10 cellular contexts compared by ENCODE assay signal in the genomic region with DNA sequence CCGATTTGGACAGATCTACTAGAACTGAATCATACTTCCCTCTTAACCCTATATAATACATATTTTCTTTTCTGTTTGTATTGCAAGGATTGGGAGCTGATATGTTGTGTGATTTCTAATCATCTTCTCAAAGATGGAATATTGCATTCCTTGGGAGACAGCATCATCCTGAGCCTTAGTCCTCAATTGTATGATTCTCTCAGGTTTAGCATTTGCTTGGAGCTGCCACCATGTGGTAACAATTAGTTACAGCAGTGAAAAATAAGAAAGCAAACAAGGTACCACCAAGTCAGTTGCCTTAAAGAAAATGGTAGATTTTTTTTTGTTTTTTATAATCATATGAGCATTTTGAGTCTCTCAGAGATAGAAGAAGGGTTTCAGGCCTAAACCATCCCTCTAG. TPM values are rescaled to one million over a fixed set of nuclear protein-coding genes. Genes with fewer than 3 reads are reported as not detected.
A peak's percentile ranks its signal among the peaks of the same experiment; 100 is the strongest.
DNase-seq lines count a peak whose midpoint lies in the region; ATAC-seq, FAIRE-seq and TF ChIP-seq lines count a peak whose summit lies in the region.
"Had no signal": no experiment of that assay in that cellular context is flagged by ENCODE, and none has a peak within 500 bp of the region (broad histone marks: within the 10 kb centered on the region; RNA-seq: fewer than 3 reads in every experiment).

No MANE protein-coding gene starts in this region.

- ATAC-seq in GM23338 (no peak; the same call in 2 of the 3 replicates), WTC11 (peak; percentile 53; the same call in 1 of the 2 replicates), esophagus mucosa (no peak), HG02981 (IDR thresholded peaks at IDR 0.05; ENCODE audit: unreplicated experiment) (no peak)

- CTCF ChIA-PET in WTC11 (lab: Charles Lee) (interaction anchor here (0.6 to 2.4 kb wide), 9 partner anchors 10 to 1009 kb away, joined by 3 to 22 read pairs (median 4); a partner anchor contains a TSS), Calu3 (lab: Charles Lee) (no interaction called here)

- H3F3A ChIP-seq in GM23338 (replicated peaks; ENCODE audit: low read depth), result no peaks in the 10 kb centered on the region

- no peak overlapping the region for H3K27ac ChIP-seq in GM23338 (ENCODE audit: low read depth)

- H3K27ac Mint-ChIP-seq in GM23338 (no peak overlapping the region), WTC11 (no peak overlapping the region), Calu3 (ENCODE audit: unreplicated experiment) (no peak overlapping the region)

- H3K4me1 Mint-ChIP-seq in GM23338 (no peaks in the 10 kb centered on the region), WTC11 (no peaks in the 10 kb centered on the region), Calu3 (ENCODE audit: low read depth, unreplicated experiment) (peaks cover 3% of the 10 kb centered on the region)

- no peak for DNase-seq in AG10803 (ENCODE audit: low read depth)
- DNase-seq in GM23338 (ENCODE audit: low spot score), result peak; percentile 39
- DNase-seq in WTC11 (ENCODE audit: low spot score), result no peak
- no peak for DNase-seq in NCI-H2107 (lab: John Stamatoyannopoulos, UW)
- DNase-seq in Calu3, result no peak
- DNase-seq: NCI-H1694 had no signal

- no peaks in the 10 kb centered on the region for H3K9me2 ChIP-seq in GM23338 (ENCODE audit: insufficient read depth)

- peaks cover 53% of the 10 kb centered on the region for H3K36me3 Mint-ChIP-seq in GM23338 (ENCODE audit: low read depth)
- peaks cover 71% of the 10 kb centered on the region for H3K36me3 Mint-ChIP-seq in WTC11
- peaks cover 9% of the 10 kb centered on the region for H3K36me3 Mint-ChIP-seq in Calu3 (ENCODE audit: insufficient read depth, unreplicated experiment)

- H3K36me3 ChIP-seq in GM23338 (ENCODE audit: insufficient read depth), result peaks cover 13% of the 10 kb centered on the region; the same call in 1 of the 2 replicates

- no peaks in the 10 kb centered on the region for H3K79me2 ChIP-seq in GM23338 (replicated peaks; ENCODE audit: insufficient read depth)

- no peak overlapping the region for H2AFZ ChIP-seq in GM23338

- TF ChIP-seq CTCF in AG10803 (conservative IDR thresholded peaks at IDR 0.05; ENCODE audit: low read length), result peak; percentile 42
- TF ChIP-seq CTCF in GM23338 (conservative IDR thresholded peaks at IDR 0.05; ENCODE audit: low read depth in 2 of 2), result peak; percentile 51 to 57
- no peak for TF ChIP-seq CTCF in WTC11 (IDR thresholded peaks at IDR 0.05)
- TF ChIP-seq CTCF in Calu3 (IDR thresholded peaks at IDR 0.05; ENCODE audit: unreplicated experiment), result no peak

- H3K4me1 ChIP-seq in GM23338 (ENCODE audit: insufficient read depth), result no peaks in the 10 kb centered on the region

- H3K9me3 Mint-ChIP-seq in GM23338 (no peaks in the 10 kb centered on the region), WTC11 (no peaks in the 10 kb centered on the region), Calu3 (ENCODE audit: low read depth, unreplicated experiment) (no peaks in the 10 kb centered on the region)
- H3K9me3 Mint-ChIP-seq: central memory CD8-positive, alpha-beta T cell had no signal

- no peak overlapping the region for H3K4me3 Mint-ChIP-seq in GM23338
- no peak overlapping the region for H3K4me3 Mint-ChIP-seq in WTC11
- H3K4me3 Mint-ChIP-seq in Calu3 (ENCODE audit: low read depth, unreplicated experiment), result no peak overlapping the region
- H3K4me3 Mint-ChIP-seq: central memory CD8-positive, alpha-beta T cell had no signal

- FAIRE-seq in islet of Langerhans (lab: Jason Lieb, UNC), result peak; percentile 56

- no peaks in the 10 kb centered on the region for H3K27me3 ChIP-seq in GM23338 (ENCODE audit: insufficient read depth)

- H3K4me3 ChIP-seq in AG10803 (ENCODE audit: low read length), result no peak overlapping the region
- H3K4me3 ChIP-seq in GM23338, result no peak overlapping the region

- H4K20me1 ChIP-seq in GM23338 (replicated peaks; ENCODE audit: insufficient read depth), result 0 out of 2 replicates have a peak, but pooled peaks cover 14% of the 10 kb centered on the region

- BruUV-seq in Calu3 (replicated peaks; lab: Mats Ljungman, UMichigan), result no TSS peak

- no peak overlapping the region for H3K4me2 ChIP-seq in GM23338

- intact Hi-C loops in Calu3 (cut with micrococcal nuclease; ENCODE audit: unreplicated experiment), result no loop called here

- POLR2A ChIA-PET in WTC11 (lab: Charles Lee), result interaction anchor here (0.6 kb wide), 1 partner anchor 584 kb away, joined by 4 read pairs; no protein-coding TSS in a partner anchor

- H3K27me3 Mint-ChIP-seq in GM23338 (ENCODE audit: insufficient read depth, low read depth, poor library complexity), result peaks cover 2% of the 10 kb centered on the region
- H3K27me3 Mint-ChIP-seq in WTC11 (ENCODE audit: low read depth), result no peaks in the 10 kb centered on the region
- H3K27me3 Mint-ChIP-seq in Calu3 (ENCODE audit: unreplicated experiment), result no peaks in the 10 kb centered on the region
- H3K27me3 Mint-ChIP-seq: central memory CD8-positive, alpha-beta T cell had no signal

TF ChIP-seq in GM23338, 12 proteins besides CTCF, POLR2A, EP300 and RAD21 (continues in another document):
- TF ChIP-seq NANOG (IDR thresholded peaks at IDR 0.05; ENCODE audit: borderline replicate concordance) (no peak), POLR2AphosphoS5 (IDR thresholded peaks at IDR 0.05; ENCODE audit: low read depth) (no peak)
- TF ChIP-seq, protein P1, sequence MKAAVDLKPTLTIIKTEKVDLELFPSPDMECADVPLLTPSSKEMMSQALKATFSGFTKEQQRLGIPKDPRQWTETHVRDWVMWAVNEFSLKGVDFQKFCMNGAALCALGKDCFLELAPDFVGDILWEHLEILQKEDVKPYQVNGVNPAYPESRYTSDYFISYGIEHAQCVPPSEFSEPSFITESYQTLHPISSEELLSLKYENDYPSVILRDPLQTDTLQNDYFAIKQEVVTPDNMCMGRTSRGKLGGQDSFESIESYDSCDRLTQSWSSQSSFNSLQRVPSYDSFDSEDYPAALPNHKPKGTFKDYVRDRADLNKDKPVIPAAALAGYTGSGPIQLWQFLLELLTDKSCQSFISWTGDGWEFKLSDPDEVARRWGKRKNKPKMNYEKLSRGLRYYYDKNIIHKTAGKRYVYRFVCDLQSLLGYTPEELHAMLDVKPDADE (IDR thresholded peaks at IDR 0.05), result no peak

TF ChIP-seq in WTC11, 78 proteins besides CTCF, POLR2A, EP300 and RAD21 (continues in another document):
- TF ChIP-seq TCF7 (CRISPR knock-in tag; IDR thresholded peaks at IDR 0.05; ENCODE audit: low read depth) (no peak), TEAD1 (CRISPR knock-in tag; IDR thresholded peaks at IDR 0.05) (no peak), CBFB (CRISPR knock-in tag; IDR thresholded peaks at IDR 0.05; ENCODE audit: low read depth) (no peak), JUN (CRISPR knock-in tag; IDR thresholded peaks at IDR 0.05) (no peak), TEAD4 (CRISPR knock-in tag; IDR thresholded peaks at IDR 0.05) (no peak), RELA (CRISPR knock-in tag; IDR thresholded peaks at IDR 0.05; ENCODE audit: borderline replicate concordance) (no peak), ZNF671 (CRISPR knock-in tag; IDR thresholded peaks at IDR 0.05) (no peak), ESRRA (CRISPR knock-in tag; IDR thresholded peaks at IDR 0.05; ENCODE audit: borderline replicate concordance) (no peak)
- TF ChIP-seq, protein P2, sequence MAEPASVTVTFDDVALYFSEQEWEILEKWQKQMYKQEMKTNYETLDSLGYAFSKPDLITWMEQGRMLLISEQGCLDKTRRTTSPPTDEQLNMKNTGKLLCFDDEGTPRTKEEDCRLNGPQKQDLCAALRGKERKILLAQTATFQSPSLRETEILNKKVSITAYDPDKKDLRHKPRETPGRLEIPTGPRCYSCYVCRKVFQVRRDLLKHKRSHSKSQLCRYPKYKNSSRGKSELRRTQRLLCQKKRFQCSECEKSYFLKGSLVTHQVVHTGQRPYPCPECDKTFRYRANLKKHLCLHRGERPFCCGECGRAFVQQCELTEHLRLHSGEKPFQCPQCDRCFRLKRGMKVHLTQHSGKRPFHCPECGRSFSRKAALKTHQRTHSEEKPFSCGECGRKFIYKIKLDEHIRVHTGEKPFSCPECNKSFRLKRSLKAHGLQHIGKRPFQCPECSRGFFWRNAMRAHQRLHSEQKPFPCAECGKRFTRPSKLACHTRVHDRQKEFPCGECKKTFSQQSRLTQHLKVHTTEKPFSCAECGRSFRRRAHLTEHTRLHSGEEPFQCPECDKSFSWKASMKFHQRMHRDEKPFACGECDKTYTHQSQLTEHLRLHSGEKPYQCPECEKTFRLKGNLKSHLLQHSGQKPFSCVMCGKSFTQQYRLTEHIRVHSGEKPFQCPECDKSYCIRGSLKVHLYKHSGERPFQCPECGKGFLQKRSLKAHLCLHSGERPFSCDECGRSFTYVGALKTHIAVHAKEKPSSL (CRISPR knock-in tag; conservative IDR thresholded peaks at IDR 0.05), result no peak
- TF ChIP-seq, protein P3, sequence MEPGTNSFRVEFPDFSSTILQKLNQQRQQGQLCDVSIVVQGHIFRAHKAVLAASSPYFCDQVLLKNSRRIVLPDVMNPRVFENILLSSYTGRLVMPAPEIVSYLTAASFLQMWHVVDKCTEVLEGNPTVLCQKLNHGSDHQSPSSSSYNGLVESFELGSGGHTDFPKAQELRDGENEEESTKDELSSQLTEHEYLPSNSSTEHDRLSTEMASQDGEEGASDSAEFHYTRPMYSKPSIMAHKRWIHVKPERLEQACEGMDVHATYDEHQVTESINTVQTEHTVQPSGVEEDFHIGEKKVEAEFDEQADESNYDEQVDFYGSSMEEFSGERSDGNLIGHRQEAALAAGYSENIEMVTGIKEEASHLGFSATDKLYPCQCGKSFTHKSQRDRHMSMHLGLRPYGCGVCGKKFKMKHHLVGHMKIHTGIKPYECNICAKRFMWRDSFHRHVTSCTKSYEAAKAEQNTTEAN (CRISPR knock-in tag; IDR thresholded peaks at IDR 0.05), result no peak

RNA-seq across cellular contexts. Expression of a gene that starts 11.9 kb away (rescaled TPM):
- total RNA-seq in GM23338 (2014; rRNA removed; shearing (Covaris generic)), result 29.0 and 30.0 TPM in 2 replicates
- polyA plus RNA-seq in GM23338 (2016; fragmentation: Nextera tagmentation; extraction: Ambion mirVana), result 5.2 and 6.6 TPM in 2 replicates
- total RNA-seq in WTC11 (2021), result 24.3 to 28.7 TPM (median 25.2 TPM) in 3 replicates
- total RNA-seq in esophagus mucosa, result 27.2 TPM
- 39.8 and 40.5 TPM in 2 replicates for total RNA-seq in Calu3 (2022)

Comparison
In these comparisons a context has a peak if more than half of its experiments do, and no peak if none do; other contexts are left out.
1. CTCF ChIP-seq: peak in AG10803 (single experiment) and GM23338 (2 of 2); none in WTC11 (single experiment) and Calu3 (single experiment).